ENCODE assay signal across 5 cellular contexts in the genomic region with DNA sequence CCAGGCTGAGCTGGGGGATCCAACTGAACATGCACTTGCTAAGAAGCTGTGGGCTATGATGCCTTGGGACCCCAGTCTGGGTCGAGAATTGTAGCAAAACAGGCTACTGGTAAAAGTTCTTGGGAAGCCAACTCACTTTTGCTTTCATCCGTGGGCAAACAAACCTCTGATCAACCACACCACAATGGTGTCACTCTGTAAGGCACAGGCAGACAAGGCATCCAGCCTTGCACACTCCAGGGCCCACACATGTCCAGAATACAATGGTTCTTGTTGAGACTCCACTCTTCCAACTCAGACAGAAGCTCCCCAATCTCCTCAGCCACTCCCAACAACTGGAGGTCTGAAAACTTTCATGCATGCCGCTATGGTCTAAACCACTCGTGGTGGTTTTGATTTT. TPM values are rescaled to one million over a fixed set of nuclear protein-coding genes. Genes with fewer than 3 reads are reported as not detected.
A peak's percentile ranks its signal among the peaks of the same experiment; 100 is the strongest.
DNase-seq lines count a peak whose midpoint lies in the region; ATAC-seq and TF ChIP-seq lines count a peak whose summit lies in the region.
"Not testable (repeated sequence)": the region's sequence is repeated elsewhere in the genome, so short reads cannot be mapped to it uniquely, and the experiment has no call there.

No MANE protein-coding gene starts in this region.

- CTCF ChIA-PET in activated CD8-positive, alpha-beta T cell treated with anti-CD3 and anti-CD28 coated beads for 36 hours (lab: Charles Lee) = not testable (repeated sequence)

- intact Hi-C loops in activated CD8-positive, alpha-beta T cell treated with anti-CD3 and anti-CD28 coated beads for 36 hours (cut with micrococcal nuclease); Right ventricle myocardium inferior (cut with DNase I): not testable (repeated sequence)

- ATAC-seq in activated CD8-positive, alpha-beta T cell treated with anti-CD3 and anti-CD28 coated beads for 36 hours = peak; percentile 45
- not testable (repeated sequence) for ATAC-seq in Right ventricle myocardium inferior

- TF ChIP-seq CTCF in activated CD8-positive, alpha-beta T cell treated with anti-CD3 and anti-CD28 coated beads for 36 hours (IDR thresholded peaks at IDR 0.05) = not testable (repeated sequence)

- peak; percentile 0 for DNase-seq in LHCN-M2 (ENCODE audit: low read depth)
- DNase-seq in activated CD8-positive, alpha-beta T cell treated with anti-CD3 and anti-CD28 coated beads for 36 hours = not testable (repeated sequence)
- DNase-seq in Right ventricle myocardium inferior (ENCODE audit: missing footprints) = peak; percentile 48
- peak; percentile 25 for DNase-seq in stimulated activated CD8-positive, alpha-beta memory T cell treated with anti-CD3 and anti-CD28 coated beads, Interleukin-4, amount 100 ng/mL, for 48 hours

- POLR2A ChIA-PET in activated CD8-positive, alpha-beta T cell treated with anti-CD3 and anti-CD28 coated beads for 36 hours (lab: Charles Lee) = not testable (repeated sequence)

- H3K4me3 Mint-ChIP-seq in activated CD8-positive, alpha-beta T cell treated with anti-CD3 and anti-CD28 coated beads for 36 hours; stimulated activated naive CD8-positive, alpha-beta T cell treated with anti-CD3 and anti-CD28 coated beads, Interleukin-15, Interleukin-2, amounts not matched to agents 100 ng/mL and 50 ng/mL, for 24 hours: not testable (repeated sequence)

- H3K36me3 Mint-ChIP-seq in activated CD8-positive, alpha-beta T cell treated with anti-CD3 and anti-CD28 coated beads for 36 hours (ENCODE audit: low read depth) = not testable (repeated sequence)
- H3K36me3 Mint-ChIP-seq in stimulated activated naive CD8-positive, alpha-beta T cell treated with anti-CD3 and anti-CD28 coated beads, Interleukin-15, Interleukin-2, amounts not matched to agents 100 ng/mL and 50 ng/mL, for 24 hours (ENCODE audit: low read depth) = peaks cover 10% of the 10 kb centered on the region

- H3K27ac Mint-ChIP-seq in activated CD8-positive, alpha-beta T cell treated with anti-CD3 and anti-CD28 coated beads for 36 hours = not testable (repeated sequence)
- H3K27ac Mint-ChIP-seq in stimulated activated naive CD8-positive, alpha-beta T cell treated with anti-CD3 and anti-CD28 coated beads, Interleukin-15, Interleukin-2, amounts not matched to agents 100 ng/mL and 50 ng/mL, for 24 hours = peak overlapping the region; percentile 11

- H3K27me3 Mint-ChIP-seq in activated CD8-positive, alpha-beta T cell treated with anti-CD3 and anti-CD28 coated beads for 36 hours; stimulated activated naive CD8-positive, alpha-beta T cell treated with anti-CD3 and anti-CD28 coated beads, Interleukin-15, Interleukin-2, amounts not matched to agents 100 ng/mL and 50 ng/mL, for 24 hours: not testable (repeated sequence)

- H3K4me1 Mint-ChIP-seq in activated CD8-positive, alpha-beta T cell treated with anti-CD3 and anti-CD28 coated beads for 36 hours (ENCODE audit: low read depth) = not testable (repeated sequence)
- peaks cover 11% of the 10 kb centered on the region for H3K4me1 Mint-ChIP-seq in stimulated activated naive CD8-positive, alpha-beta T cell treated with anti-CD3 and anti-CD28 coated beads, Interleukin-15, Interleukin-2, amounts not matched to agents 100 ng/mL and 50 ng/mL, for 24 hours (ENCODE audit: low read depth)

- not testable (repeated sequence) for H3K9me3 Mint-ChIP-seq in activated CD8-positive, alpha-beta T cell treated with anti-CD3 and anti-CD28 coated beads for 36 hours; stimulated activated naive CD8-positive, alpha-beta T cell treated with anti-CD3 and anti-CD28 coated beads, Interleukin-15, Interleukin-2, amounts not matched to agents 100 ng/mL and 50 ng/mL, for 24 hours

RNA-seq across cellular contexts. Expression of gene AGAP4, which starts 10.6 kb away (rescaled TPM):
- 4.6 and 5.8 TPM in 2 replicates for total RNA-seq in LHCN-M2 (2014; rRNA removed)
- polyA plus RNA-seq in LHCN-M2 (2012) = 2.3 TPM
- 10 to 100 TPM; 16.3 to 19.8 TPM for total RNA-seq in activated CD8-positive, alpha-beta T cell treated with anti-CD3 and anti-CD28 coated beads for 36 hours
- total RNA-seq in Right ventricle myocardium inferior = 4.8 TPM
